In the genomic region with DNA sequence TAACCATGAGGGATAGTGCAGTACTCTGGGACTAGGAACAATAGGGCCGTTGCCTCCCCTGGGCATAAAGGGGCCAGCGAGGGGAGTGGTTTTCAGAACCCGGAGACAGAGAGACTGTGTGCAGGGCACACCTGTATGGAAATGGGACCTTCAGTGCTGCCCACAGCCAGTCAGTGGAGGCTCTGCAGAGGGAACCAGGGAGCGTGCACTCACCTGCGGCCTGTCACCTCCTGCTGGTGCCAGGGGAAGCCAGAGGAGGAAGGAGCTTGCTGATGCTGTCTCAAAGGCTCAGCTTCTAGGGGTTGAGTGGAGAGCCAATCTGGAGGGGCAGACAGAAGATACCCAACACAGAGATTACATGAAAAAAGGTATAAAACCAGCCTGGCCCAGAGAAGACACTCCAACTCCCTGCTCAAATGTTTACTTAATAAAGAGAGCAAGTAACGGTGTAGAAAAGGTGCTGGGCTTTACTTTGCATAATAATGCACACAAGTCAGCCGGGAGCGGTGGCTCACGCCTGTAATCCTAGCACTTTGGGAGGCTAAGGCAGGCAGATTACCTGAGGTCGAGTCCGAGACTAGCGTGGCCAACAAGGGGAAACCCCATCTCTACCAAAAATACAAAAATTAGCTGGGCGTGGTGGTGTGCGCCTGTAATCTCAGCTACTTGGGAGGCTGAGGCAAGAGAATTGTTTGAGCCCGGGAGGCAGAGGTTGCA, we compare ENCODE assay signal across 1 cellular context.
TF ChIP-seq lines count a peak whose summit lies in the region.

No MANE protein-coding gene starts in this region.

TF ChIP-seq in GM23338, 12 proteins besides CTCF, POLR2A, EP300 and RAD21 (continued from another document):
- TF ChIP-seq, protein P1, sequence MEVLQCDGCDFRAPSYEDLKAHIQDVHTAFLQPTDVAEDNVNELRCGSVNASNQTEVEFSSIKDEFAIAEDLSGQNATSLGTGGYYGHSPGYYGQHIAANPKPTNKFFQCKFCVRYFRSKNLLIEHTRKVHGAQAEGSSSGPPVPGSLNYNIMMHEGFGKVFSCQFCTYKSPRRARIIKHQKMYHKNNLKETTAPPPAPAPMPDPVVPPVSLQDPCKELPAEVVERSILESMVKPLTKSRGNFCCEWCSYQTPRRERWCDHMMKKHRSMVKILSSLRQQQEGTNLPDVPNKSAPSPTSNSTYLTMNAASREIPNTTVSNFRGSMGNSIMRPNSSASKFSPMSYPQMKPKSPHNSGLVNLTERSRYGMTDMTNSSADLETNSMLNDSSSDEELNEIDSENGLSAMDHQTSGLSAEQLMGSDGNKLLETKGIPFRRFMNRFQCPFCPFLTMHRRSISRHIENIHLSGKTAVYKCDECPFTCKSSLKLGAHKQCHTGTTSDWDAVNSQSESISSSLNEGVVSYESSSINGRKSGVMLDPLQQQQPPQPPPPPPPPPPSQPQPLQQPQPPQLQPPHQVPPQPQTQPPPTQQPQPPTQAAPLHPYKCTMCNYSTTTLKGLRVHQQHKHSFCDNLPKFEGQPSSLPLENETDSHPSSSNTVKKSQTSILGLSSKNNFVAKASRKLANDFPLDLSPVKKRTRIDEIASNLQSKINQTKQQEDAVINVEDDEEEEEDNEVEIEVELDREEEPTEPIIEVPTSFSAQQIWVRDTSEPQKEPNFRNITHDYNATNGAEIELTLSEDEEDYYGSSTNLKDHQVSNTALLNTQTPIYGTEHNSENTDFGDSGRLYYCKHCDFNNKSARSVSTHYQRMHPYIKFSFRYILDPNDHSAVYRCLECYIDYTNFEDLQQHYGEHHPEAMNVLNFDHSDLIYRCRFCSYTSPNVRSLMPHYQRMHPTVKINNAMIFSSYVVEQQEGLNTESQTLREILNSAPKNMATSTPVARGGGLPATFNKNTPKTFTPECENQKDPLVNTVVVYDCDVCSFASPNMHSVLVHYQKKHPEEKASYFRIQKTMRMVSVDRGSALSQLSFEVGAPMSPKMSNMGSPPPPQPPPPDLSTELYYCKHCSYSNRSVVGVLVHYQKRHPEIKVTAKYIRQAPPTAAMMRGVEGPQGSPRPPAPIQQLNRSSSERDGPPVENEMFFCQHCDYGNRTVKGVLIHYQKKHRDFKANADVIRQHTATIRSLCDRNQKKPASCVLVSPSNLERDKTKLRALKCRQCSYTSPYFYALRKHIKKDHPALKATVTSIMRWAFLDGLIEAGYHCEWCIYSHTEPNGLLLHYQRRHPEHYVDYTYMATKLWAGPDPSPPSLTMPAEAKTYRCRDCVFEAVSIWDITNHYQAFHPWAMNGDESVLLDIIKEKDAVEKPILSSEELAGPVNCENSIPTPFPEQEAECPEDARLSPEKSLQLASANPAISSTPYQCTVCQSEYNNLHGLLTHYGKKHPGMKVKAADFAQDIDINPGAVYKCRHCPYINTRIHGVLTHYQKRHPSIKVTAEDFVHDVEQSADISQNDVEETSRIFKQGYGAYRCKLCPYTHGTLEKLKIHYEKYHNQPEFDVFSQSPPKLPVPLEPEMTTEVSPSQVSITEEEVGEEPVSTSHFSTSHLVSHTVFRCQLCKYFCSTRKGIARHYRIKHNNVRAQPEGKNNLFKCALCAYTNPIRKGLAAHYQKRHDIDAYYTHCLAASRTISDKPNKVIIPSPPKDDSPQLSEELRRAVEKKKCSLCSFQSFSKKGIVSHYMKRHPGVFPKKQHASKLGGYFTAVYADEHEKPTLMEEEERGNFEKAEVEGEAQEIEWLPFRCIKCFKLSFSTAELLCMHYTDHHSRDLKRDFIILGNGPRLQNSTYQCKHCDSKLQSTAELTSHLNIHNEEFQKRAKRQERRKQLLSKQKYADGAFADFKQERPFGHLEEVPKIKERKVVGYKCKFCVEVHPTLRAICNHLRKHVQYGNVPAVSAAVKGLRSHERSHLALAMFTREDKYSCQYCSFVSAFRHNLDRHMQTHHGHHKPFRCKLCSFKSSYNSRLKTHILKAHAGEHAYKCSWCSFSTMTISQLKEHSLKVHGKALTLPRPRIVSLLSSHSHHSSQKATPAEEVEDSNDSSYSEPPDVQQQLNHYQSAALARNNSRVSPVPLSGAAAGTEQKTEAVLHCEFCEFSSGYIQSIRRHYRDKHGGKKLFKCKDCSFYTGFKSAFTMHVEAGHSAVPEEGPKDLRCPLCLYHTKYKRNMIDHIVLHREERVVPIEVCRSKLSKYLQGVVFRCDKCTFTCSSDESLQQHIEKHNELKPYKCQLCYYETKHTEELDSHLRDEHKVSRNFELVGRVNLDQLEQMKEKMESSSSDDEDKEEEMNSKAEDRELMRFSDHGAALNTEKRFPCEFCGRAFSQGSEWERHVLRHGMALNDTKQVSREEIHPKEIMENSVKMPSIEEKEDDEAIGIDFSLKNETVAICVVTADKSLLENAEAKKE (CRISPR knock-in tag; IDR thresholded peaks at IDR 0.05) = no peak
- no peak for TF ChIP-seq STAT1 (IDR thresholded peaks at IDR 0.05; ENCODE audit: unreplicated experiment)
- TF ChIP-seq EZH2phosphoT487 (IDR thresholded peaks at IDR 0.05; ENCODE audit: unreplicated experiment) = no peak
- no peak for TF ChIP-seq ZNF114 (CRISPR knock-in tag; IDR thresholded peaks at IDR 0.05)
- TF ChIP-seq ZNF331 (CRISPR knock-in tag; IDR thresholded peaks at IDR 0.05; ENCODE audit: low read depth) = no peak
- no peak for TF ChIP-seq REST (IDR thresholded peaks at IDR 0.05; ENCODE audit: unreplicated experiment)
- TF ChIP-seq EZH2 (IDR thresholded peaks at IDR 0.05; ENCODE audit: low read depth, unreplicated experiment) = no peak
- no peak for TF ChIP-seq JUNB (IDR thresholded peaks at IDR 0.05; ENCODE audit: unreplicated experiment)
- no peak for TF ChIP-seq CREB1 (CRISPR knock-in tag; IDR thresholded peaks at IDR 0.05; ENCODE audit: low read depth)
- TF ChIP-seq POLR2AphosphoS5 (IDR thresholded peaks at IDR 0.05; ENCODE audit: low read depth) = no peak
